ENCODE assay signal across 17 cellular contexts in genomic region chr2:196591004-196591403, GRCh38.
"Had no signal": no experiment of that assay in that cellular context is flagged by ENCODE, and none has a peak within 500 bp of the region (broad histone marks: within the 10 kb centered on the region; RNA-seq: fewer than 3 reads in every experiment).

No MANE protein-coding gene starts in this region.

- H3K27ac ChIP-seq: breast epithelium, esophagus squamous epithelium, neutrophil, upper lobe of left lung, VCaP had no signal

- H3K4me1 ChIP-seq: breast epithelium, right atrium auricular region had no signal

- DNase-seq: activated CD4-positive, alpha-beta memory T cell treated with anti-CD3 and anti-CD28 coated beads, Interleukin-2, amount 10 ng/mL, durations not matched to agents 7 days and 5 days; activated CD4-positive, alpha-beta T cell treated with anti-CD3 and anti-CD28 coated beads for 36 hours; activated gamma-delta T cell; activated T-cell treated with anti-CD3 and anti-CD28 coated beads, Interleukin-2, amount 50 U/mL, for 48 hours; esophagus squamous epithelium; foreskin fibroblast; heart right ventricle; left ventricle myocardium superior; small intestine; T-cell; T1000; upper lobe of left lung had no signal

- H3K4me3 ChIP-seq: breast epithelium, esophagus squamous epithelium, upper lobe of left lung had no signal

- H3K9me3 ChIP-seq: breast epithelium, esophagus squamous epithelium, heart right ventricle, neutrophil, right atrium auricular region, upper lobe of left lung had no signal

- H3K36me3 ChIP-seq: breast epithelium, esophagus squamous epithelium, heart right ventricle, neutrophil, right atrium auricular region, upper lobe of left lung had no signal

- ATAC-seq: activated CD4-positive, alpha-beta T cell treated with anti-CD3 and anti-CD28 coated beads for 36 hours; heart right ventricle; left ventricle myocardium superior; stimulated activated memory B cell treated with anti-CD40 and anti-IgM and Interleukin-4, amounts not matched to agents 10 μg/mL and 1 μg/mL and 100 μg/mL, for 72 hours; T-cell had no signal

- H3K27me3 ChIP-seq: right atrium auricular region had no signal
